ENCODE assay signal across 18 cellular contexts in the genomic region with DNA sequence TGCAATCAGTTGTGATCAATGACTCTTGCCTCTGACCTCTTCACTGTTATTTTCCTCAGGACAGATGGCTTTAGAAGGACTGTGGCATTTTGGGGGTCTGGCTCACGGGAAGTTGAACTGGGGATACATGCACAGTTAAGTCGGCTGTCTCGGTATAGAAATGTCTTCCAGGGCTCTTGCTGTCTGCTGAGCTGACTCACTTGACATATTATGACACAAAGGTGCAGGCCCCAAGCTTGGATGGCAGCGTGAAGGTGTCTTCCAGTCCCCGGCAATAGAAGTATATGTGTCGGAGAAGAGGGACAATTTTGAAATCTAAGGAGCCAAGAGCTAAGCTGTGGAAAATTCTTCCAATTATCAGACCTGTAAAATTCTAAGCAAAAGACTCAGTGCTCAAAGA. TPM values are rescaled to one million over a fixed set of nuclear protein-coding genes. Genes with fewer than 3 reads are reported as not detected.
DNase-seq lines count a peak whose midpoint lies in the region; TF ChIP-seq lines count a peak whose summit lies in the region.
"Had no signal": no experiment of that assay in that cellular context is flagged by ENCODE, and none has a peak within 500 bp of the region (broad histone marks: within the 10 kb centered on the region; RNA-seq: fewer than 3 reads in every experiment).

No MANE protein-coding gene starts in this region.

- H3F3A ChIP-seq in neural progenitor cell (ENCODE audit: low read depth): peaks cover 19% of the 10 kb centered on the region

- H3K27me3 ChIP-seq in mesenchymal stem cell (ENCODE audit: control insufficient read depth in 1 of 2, insufficient read depth in 1 of 2, low read length in 2 of 2) (no peaks in the 10 kb centered on the region), neural progenitor cell (no peaks in the 10 kb centered on the region), MG63 (no peaks in the 10 kb centered on the region)

- H3K4me2 ChIP-seq in mesenchymal stem cell (ENCODE audit: low read length, poor library complexity, severe bottlenecking): no peak overlapping the region
- no peak overlapping the region for H3K4me2 ChIP-seq in neural progenitor cell
- H3K4me2 ChIP-seq: A549 had no signal

- no peak overlapping the region for H2BK15ac ChIP-seq in mesenchymal stem cell (ENCODE audit: low read depth, poor library complexity, severe bottlenecking)

- WGBS in mesenchymal stem cell: 58% methylated on average over 5 of the region's 6 CpGs

- peaks cover 23% of the 10 kb centered on the region for H3K27me3 Mint-ChIP-seq in T-helper 1 cell treated with Interleukin-12 subunit alpha and Interleukin-12 subunit beta and Interleukin-4 antibody, amounts not matched to agents 30 μg/mL and 1 μg/mL, for 36 hours (ENCODE audit: low read depth)
- H3K27me3 Mint-ChIP-seq in neural progenitor cell (ENCODE audit: insufficient read depth, low read depth): peaks cover 16% of the 10 kb centered on the region
- H3K27me3 Mint-ChIP-seq: CD4-positive, alpha-beta T cell had no signal

- H4K20me1 ChIP-seq in neural progenitor cell (ENCODE audit: low read depth): no peaks in the 10 kb centered on the region

- H2BK12ac ChIP-seq in mesenchymal stem cell (ENCODE audit: low read length in 2 of 2): peak overlapping the region; percentile 15 to 18

- H2BK5ac ChIP-seq in mesenchymal stem cell (ENCODE audit: low read depth, low read length, poor library complexity, severe bottlenecking): no peak overlapping the region

- H3K9ac ChIP-seq in mesenchymal stem cell (ENCODE audit: low read length) (no peak overlapping the region), neural progenitor cell (no peak overlapping the region)
- H3K9ac ChIP-seq: GM23248 had no signal

- no peak overlapping the region for H3K14ac ChIP-seq in mesenchymal stem cell (ENCODE audit: low read length in 2 of 2)

- no peak for DNase-seq in T-helper 1 cell
- DNase-seq in mesenchymal stem cell: no peak
- no peak for DNase-seq in neural progenitor cell (ENCODE audit: low spot score)
- no peak for DNase-seq in MG63
- no peak for DNase-seq in NCI-H82 (lab: John Stamatoyannopoulos, UW)
- no peak for DNase-seq in activated T-cell treated with anti-CD3 and anti-CD28 coated beads for 4 hours
- DNase-seq: AML-193; Caco-2; CD4-positive, alpha-beta T cell; GM23248 had no signal

- H2AFZ ChIP-seq in mesenchymal stem cell (ENCODE audit: low read depth, low read length) (no peak overlapping the region), neural progenitor cell (replicated peaks) (no peak overlapping the region)
- H2AFZ ChIP-seq: GM23248 had no signal

- no peaks in the 10 kb centered on the region for H3K79me2 ChIP-seq in neural progenitor cell (ENCODE audit: low read depth)

- H3K36me3 ChIP-seq in mesenchymal stem cell (ENCODE audit: control insufficient read depth in 1 of 2, insufficient read depth in 2 of 2, low read depth in 1 of 2, low read length in 2 of 2) (no peaks in the 10 kb centered on the region), neural progenitor cell (no peaks in the 10 kb centered on the region), MG63 (no peaks in the 10 kb centered on the region)
- H3K36me3 ChIP-seq: HAP-1 had no signal

- H3K79me1 ChIP-seq in mesenchymal stem cell (replicated peaks; ENCODE audit: low read length, poor library complexity, severe bottlenecking): no peaks in the 10 kb centered on the region

- H3K18ac ChIP-seq in mesenchymal stem cell (ENCODE audit: low read depth in 1 of 2, low read length in 2 of 2): peak overlapping the region in 1 of 2 experiments; percentile 11

- no peaks in the 10 kb centered on the region for H3K9me3 Mint-ChIP-seq in T-helper 1 cell treated with Interleukin-12 subunit alpha and Interleukin-12 subunit beta and Interleukin-4 antibody, amounts not matched to agents 30 μg/mL and 1 μg/mL, for 36 hours
- no peaks in the 10 kb centered on the region for H3K9me3 Mint-ChIP-seq in neural progenitor cell
- H3K9me3 Mint-ChIP-seq: CD4-positive, alpha-beta T cell had no signal

- H2BK120ac ChIP-seq in mesenchymal stem cell (ENCODE audit: low read depth, low read length): no peak overlapping the region

- H3K4me3 ChIP-seq in mesenchymal stem cell (ENCODE audit: insufficient read depth in 1 of 2, low read depth in 1 of 2, low read length in 2 of 2): no peak overlapping the region
- H3K4me3 ChIP-seq in neural progenitor cell: no peak overlapping the region
- H3K4me3 ChIP-seq in MG63: no peak overlapping the region
- H3K4me3 ChIP-seq: A549, GM23248, HAP-1 had no signal

- H4K8ac ChIP-seq in mesenchymal stem cell (ENCODE audit: low read length): no peak overlapping the region

- no peaks in the 10 kb centered on the region for H3K9me3 ChIP-seq in mesenchymal stem cell (ENCODE audit: control insufficient read depth, low read length)
- no peaks in the 10 kb centered on the region for H3K9me3 ChIP-seq in neural progenitor cell (ENCODE audit: low read depth)
- H3K9me3 ChIP-seq in MG63: no peaks in the 10 kb centered on the region
- H3K9me3 ChIP-seq: A549, Caco-2, HAP-1 had no signal

- no peak overlapping the region for H3K4ac ChIP-seq in mesenchymal stem cell (ENCODE audit: low read depth in 1 of 2, low read length in 2 of 2)

- no peaks in the 10 kb centered on the region for H3K36me3 Mint-ChIP-seq in T-helper 1 cell treated with Interleukin-12 subunit alpha and Interleukin-12 subunit beta and Interleukin-4 antibody, amounts not matched to agents 30 μg/mL and 1 μg/mL, for 36 hours (ENCODE audit: low read depth)
- no peaks in the 10 kb centered on the region for H3K36me3 Mint-ChIP-seq in neural progenitor cell

- no peak overlapping the region for H3K27ac ChIP-seq in mesenchymal stem cell (ENCODE audit: low read length, poor library complexity, severe bottlenecking)
- H3K27ac ChIP-seq in neural progenitor cell: no peak overlapping the region
- H3K27ac ChIP-seq: 22Rv1, C4-2B, GM23248, HL-60 had no signal

- no peak overlapping the region for H3K23ac ChIP-seq in mesenchymal stem cell (ENCODE audit: low read length in 2 of 2)

- H3K4me1 ChIP-seq in mesenchymal stem cell (ENCODE audit: control insufficient read depth, insufficient read depth, low read depth, low read length) (peaks cover 22% of the 10 kb centered on the region), neural progenitor cell (peaks cover 12% of the 10 kb centered on the region)

- H3K4me1 Mint-ChIP-seq in T-helper 1 cell treated with Interleukin-12 subunit alpha and Interleukin-12 subunit beta and Interleukin-4 antibody, amounts not matched to agents 30 μg/mL and 1 μg/mL, for 36 hours (ENCODE audit: low read depth): peaks cover 2% of the 10 kb centered on the region
- peaks cover 64% of the 10 kb centered on the region for H3K4me1 Mint-ChIP-seq in neural progenitor cell

- no peak overlapping the region for H3K4me3 Mint-ChIP-seq in T-helper 1 cell treated with Interleukin-12 subunit alpha and Interleukin-12 subunit beta and Interleukin-4 antibody, amounts not matched to agents 30 μg/mL and 1 μg/mL, for 36 hours
- no peak overlapping the region for H3K4me3 Mint-ChIP-seq in neural progenitor cell
- H3K4me3 Mint-ChIP-seq: CD4-positive, alpha-beta T cell had no signal

- H3K27ac Mint-ChIP-seq in T-helper 1 cell treated with Interleukin-12 subunit alpha and Interleukin-12 subunit beta and Interleukin-4 antibody, amounts not matched to agents 30 μg/mL and 1 μg/mL, for 36 hours: peak overlapping the region; percentile 5
- peak overlapping the region; percentile 44 for H3K27ac Mint-ChIP-seq in neural progenitor cell
- H3K27ac Mint-ChIP-seq: CD4-positive, alpha-beta T cell had no signal

- H2AK5ac ChIP-seq in mesenchymal stem cell (ENCODE audit: low read length, severe bottlenecking): peak overlapping the region; percentile 92

- TF ChIP-seq CTCF in neural progenitor cell (IDR thresholded peaks at IDR 0.05): no peak

- no peak overlapping the region for H4K91ac ChIP-seq in mesenchymal stem cell (ENCODE audit: low read length)

RNA-seq across cellular contexts. Expression of gene ARSI, which starts 9.8 kb away (rescaled TPM):
- 1.6 TPM for polyA plus RNA-seq in mesenchymal stem cell (2013, experiment 1 of 2)
- 1.5 TPM for polyA plus RNA-seq in mesenchymal stem cell (2013, experiment 2 of 2)
- 4.2 and 13.1 TPM in 2 replicates for total RNA-seq in neural progenitor cell (ENCODE audit: low replicate concordance)
- 38.8 and 45.4 TPM in 2 replicates for total RNA-seq in MG63 (2014; rRNA removed; shearing (Covaris generic); ENCODE audit: low replicate concordance)
- total RNA-seq: H4 had no signal

RNA-seq across cellular contexts. Expression of gene CAMK2A, which starts 22.9 kb away (rescaled TPM):
- 0.65 TPM for polyA plus RNA-seq in mesenchymal stem cell (2013, experiment 1 of 2)
- 0.47 TPM for polyA plus RNA-seq in mesenchymal stem cell (2013, experiment 2 of 2)
- 0.09 and 0.28 TPM in 2 replicates for total RNA-seq in neural progenitor cell (ENCODE audit: low replicate concordance)
- total RNA-seq in MG63 (2014; rRNA removed; shearing (Covaris generic); ENCODE audit: low replicate concordance): 0.56 TPM in 1 of 2 replicates, not detected in the other
- total RNA-seq: Caco-2, HT1080 had no signal
- polyA plus RNA-seq: GM23248 had no signal

RNA-seq across cellular contexts. Expression of gene TCOF1, which starts 45.0 kb away (rescaled TPM):
- polyA plus RNA-seq in mesenchymal stem cell (2013, experiment 1 of 2): 14.3 TPM
- polyA plus RNA-seq in mesenchymal stem cell (2013, experiment 2 of 2): 13.1 TPM
- total RNA-seq in neural progenitor cell (ENCODE audit: low replicate concordance): 37.9 and 79.8 TPM in 2 replicates
- total RNA-seq in MG63 (2014; rRNA removed; shearing (Covaris generic); ENCODE audit: low replicate concordance): 76.0 and 118 TPM in 2 replicates
